In the genomic region with DNA sequence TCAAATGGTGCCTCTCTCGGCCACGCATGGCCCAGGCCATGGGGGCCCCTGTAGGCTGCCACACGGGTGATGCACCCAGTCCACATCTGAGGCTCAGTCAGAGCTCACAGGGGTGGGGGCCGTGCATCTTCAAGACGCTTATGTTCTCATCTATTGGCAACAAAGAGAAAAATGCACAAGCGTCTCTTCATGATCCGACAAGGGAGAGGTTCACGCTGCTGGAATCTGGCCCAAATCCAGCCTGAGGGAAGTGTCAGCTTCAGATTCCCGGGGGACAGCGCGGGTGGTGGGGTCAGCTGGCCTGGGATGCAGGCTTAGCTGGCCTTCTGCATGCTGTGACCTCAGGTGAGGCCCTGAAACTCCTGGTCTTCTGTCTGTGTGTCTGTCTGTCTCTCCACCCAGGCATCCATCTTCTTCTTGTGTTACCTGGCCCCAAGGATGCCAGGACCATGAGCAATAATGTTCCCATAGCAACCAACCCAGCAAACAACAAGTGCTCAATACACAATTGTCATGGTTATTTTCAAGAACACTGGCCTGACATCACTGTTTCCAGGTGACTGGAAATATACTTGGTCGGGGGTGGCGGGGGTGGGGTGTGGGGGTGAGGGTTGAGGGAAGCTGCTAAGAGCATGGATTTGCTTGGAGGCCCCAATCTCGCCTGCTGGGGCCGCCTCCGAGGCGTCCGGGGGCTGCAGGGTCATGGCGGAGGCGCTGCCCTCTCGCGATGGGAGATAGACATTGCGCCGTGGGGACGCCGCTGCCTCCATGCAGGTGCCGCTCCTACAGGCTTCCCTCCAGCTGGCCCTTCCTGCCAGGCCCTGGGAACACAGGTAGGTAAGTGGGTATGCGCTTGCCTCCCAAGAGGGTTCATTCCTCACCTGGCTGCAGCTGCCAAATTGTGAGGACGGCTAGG, we compare ENCODE assay signal across 1 cellular context.
TF ChIP-seq lines count a peak whose summit lies in the region.

No MANE protein-coding gene starts in this region.

TF ChIP-seq in H1, 55 proteins besides CTCF, POLR2A, EP300 and RAD21 (continues in another document):
- no peak for TF ChIP-seq ZNF274 (IDR thresholded peaks at IDR 0.05; ENCODE audit: borderline replicate concordance, extremely low read depth, low read length)
- peak; percentile 93 for TF ChIP-seq JUND (IDR thresholded peaks at IDR 0.05; ENCODE audit: low read length)
- TF ChIP-seq KDM1A (IDR thresholded peaks at IDR 0.05; ENCODE audit: borderline replicate concordance, low read length) = no peak
- 0 out of 2 replicates have a peak, but pooled peaks have one; percentile 54 for TF ChIP-seq CHD2 (IDR thresholded peaks at IDR 0.05; ENCODE audit: low read length)
- TF ChIP-seq SIRT6 (IDR thresholded peaks at IDR 0.05; ENCODE audit: low read length) = no peak
- TF ChIP-seq BACH1 (IDR thresholded peaks at IDR 0.05; ENCODE audit: low read length) = no peak
- TF ChIP-seq SP1 (IDR thresholded peaks at IDR 0.05; ENCODE audit: low read depth, low read length) = peak; percentile 91
- 0 out of 2 replicates have a peak, but pooled peaks have one; percentile 41 for TF ChIP-seq RBBP5 (IDR thresholded peaks at IDR 0.05; ENCODE audit: borderline replicate concordance, low read depth, low read length)
- TF ChIP-seq, protein P1, sequence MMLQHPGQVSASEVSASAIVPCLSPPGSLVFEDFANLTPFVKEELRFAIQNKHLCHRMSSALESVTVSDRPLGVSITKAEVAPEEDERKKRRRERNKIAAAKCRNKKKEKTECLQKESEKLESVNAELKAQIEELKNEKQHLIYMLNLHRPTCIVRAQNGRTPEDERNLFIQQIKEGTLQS (IDR thresholded peaks at IDR 0.05; ENCODE audit: insufficient read depth, low read depth, low read length) = peak; percentile 29; the same call in 1 of the 2 replicates
- TF ChIP-seq GABPA (IDR thresholded peaks at IDR 0.05; ENCODE audit: borderline replicate concordance, insufficient read depth, low read length) = no peak
- no peak for TF ChIP-seq RNF2 (IDR thresholded peaks at IDR 0.05; ENCODE audit: borderline replicate concordance, low read depth, low read length, missing control alignments, poor library complexity, severe bottlenecking)
- no peak for TF ChIP-seq PHF8 (conservative IDR thresholded peaks at IDR 0.05; ENCODE audit: low read depth, low read length)
- TF ChIP-seq RFX5 (IDR thresholded peaks at IDR 0.05; ENCODE audit: borderline replicate concordance, low read depth, low read length) = peak; percentile 72; the same call in 1 of the 2 replicates
- TF ChIP-seq TBP (IDR thresholded peaks at IDR 0.05; ENCODE audit: low read depth, low read length) = 0 out of 2 replicates have a peak, but pooled peaks have one; percentile 9
- TF ChIP-seq, protein P2, sequence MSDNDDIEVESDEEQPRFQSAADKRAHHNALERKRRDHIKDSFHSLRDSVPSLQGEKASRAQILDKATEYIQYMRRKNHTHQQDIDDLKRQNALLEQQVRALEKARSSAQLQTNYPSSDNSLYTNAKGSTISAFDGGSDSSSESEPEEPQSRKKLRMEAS (IDR thresholded peaks at IDR 0.05) = no peak
- TF ChIP-seq EGR1 (IDR thresholded peaks at IDR 0.05; ENCODE audit: borderline replicate concordance, low read depth, low read length) = peak; percentile 52; the same call in 1 of the 2 replicates
- peak; percentile 89 for TF ChIP-seq TCF12 (IDR thresholded peaks at IDR 0.05; ENCODE audit: low read depth, low read length)
- TF ChIP-seq TAF1 (IDR thresholded peaks at IDR 0.05; ENCODE audit: low read depth, low read length) = peak; percentile 49; the same call in 1 of the 2 replicates
- no peak for TF ChIP-seq HDAC6 (IDR thresholded peaks at IDR 0.05; ENCODE audit: low read depth, low read length)
- peak; percentile 56; the same call in 1 of the 2 replicates for TF ChIP-seq YY1 (IDR thresholded peaks at IDR 0.05; ENCODE audit: low read depth, low read length)
- peak; percentile 42; the same call in 1 of the 2 replicates for TF ChIP-seq CEBPB (IDR thresholded peaks at IDR 0.05; ENCODE audit: low read depth, low read length)
- no peak for TF ChIP-seq RXRA (IDR thresholded peaks at IDR 0.05; ENCODE audit: insufficient read depth, low read depth, low read length)
- no peak for TF ChIP-seq SP2 (IDR thresholded peaks at IDR 0.05; ENCODE audit: low read length)
- TF ChIP-seq, protein P3, sequence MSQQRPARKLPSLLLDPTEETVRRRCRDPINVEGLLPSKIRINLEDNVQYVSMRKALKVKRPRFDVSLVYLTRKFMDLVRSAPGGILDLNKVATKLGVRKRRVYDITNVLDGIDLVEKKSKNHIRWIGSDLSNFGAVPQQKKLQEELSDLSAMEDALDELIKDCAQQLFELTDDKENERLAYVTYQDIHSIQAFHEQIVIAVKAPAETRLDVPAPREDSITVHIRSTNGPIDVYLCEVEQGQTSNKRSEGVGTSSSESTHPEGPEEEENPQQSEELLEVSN (IDR thresholded peaks at IDR 0.05) = no peak
- TF ChIP-seq SIX5 (IDR thresholded peaks at IDR 0.05; ENCODE audit: low read depth, low read length) = no peak
- no peak for TF ChIP-seq KDM5A (IDR thresholded peaks at IDR 0.05; ENCODE audit: low read length)
- TF ChIP-seq SAP30 (IDR thresholded peaks at IDR 0.05; ENCODE audit: insufficient read depth, insufficient replicate concordance, low read length) = no peak
- peak; percentile 43; the same call in 1 of the 2 replicates for TF ChIP-seq TEAD4 (IDR thresholded peaks at IDR 0.05; ENCODE audit: low read depth, low read length)
- TF ChIP-seq, protein P4, sequence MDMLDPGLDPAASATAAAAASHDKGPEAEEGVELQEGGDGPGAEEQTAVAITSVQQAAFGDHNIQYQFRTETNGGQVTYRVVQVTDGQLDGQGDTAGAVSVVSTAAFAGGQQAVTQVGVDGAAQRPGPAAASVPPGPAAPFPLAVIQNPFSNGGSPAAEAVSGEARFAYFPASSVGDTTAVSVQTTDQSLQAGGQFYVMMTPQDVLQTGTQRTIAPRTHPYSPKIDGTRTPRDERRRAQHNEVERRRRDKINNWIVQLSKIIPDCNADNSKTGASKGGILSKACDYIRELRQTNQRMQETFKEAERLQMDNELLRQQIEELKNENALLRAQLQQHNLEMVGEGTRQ (IDR thresholded peaks at IDR 0.05; ENCODE audit: low read length) = no peak
- TF ChIP-seq, protein P5, sequence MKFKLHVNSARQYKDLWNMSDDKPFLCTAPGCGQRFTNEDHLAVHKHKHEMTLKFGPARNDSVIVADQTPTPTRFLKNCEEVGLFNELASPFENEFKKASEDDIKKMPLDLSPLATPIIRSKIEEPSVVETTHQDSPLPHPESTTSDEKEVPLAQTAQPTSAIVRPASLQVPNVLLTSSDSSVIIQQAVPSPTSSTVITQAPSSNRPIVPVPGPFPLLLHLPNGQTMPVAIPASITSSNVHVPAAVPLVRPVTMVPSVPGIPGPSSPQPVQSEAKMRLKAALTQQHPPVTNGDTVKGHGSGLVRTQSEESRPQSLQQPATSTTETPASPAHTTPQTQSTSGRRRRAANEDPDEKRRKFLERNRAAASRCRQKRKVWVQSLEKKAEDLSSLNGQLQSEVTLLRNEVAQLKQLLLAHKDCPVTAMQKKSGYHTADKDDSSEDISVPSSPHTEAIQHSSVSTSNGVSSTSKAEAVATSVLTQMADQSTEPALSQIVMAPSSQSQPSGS (IDR thresholded peaks at IDR 0.05; ENCODE audit: low read length) = no peak
- no peak for TF ChIP-seq HDAC2 (IDR thresholded peaks at IDR 0.05; ENCODE audit: borderline replicate concordance in 1 of 2, low read depth in 2 of 2, low read length in 2 of 2)
- peak; percentile 56 for TF ChIP-seq ASH2L (IDR thresholded peaks at IDR 0.05; ENCODE audit: low read length)
- TF ChIP-seq CBX8 (IDR thresholded peaks at IDR 0.05; ENCODE audit: borderline replicate concordance, low read depth, low read length) = no peak
- TF ChIP-seq MAFK (IDR thresholded peaks at IDR 0.05; ENCODE audit: low read depth, low read length) = no peak
- no peak for TF ChIP-seq NRF1 (IDR thresholded peaks at IDR 0.05; ENCODE audit: low read depth, low read length)
- TF ChIP-seq POU5F1 (IDR thresholded peaks at IDR 0.05; ENCODE audit: low read depth, low read length) = peak; percentile 65; the same call in 1 of the 2 replicates
- TF ChIP-seq CREB1 (IDR thresholded peaks at IDR 0.05) = peak; percentile 26; the same call in 1 of the 2 replicates
- TF ChIP-seq POLR2AphosphoS5 (IDR thresholded peaks at IDR 0.05; ENCODE audit: low read depth, low read length) = no peak; the same call in 1 of the 2 replicates
- no peak for TF ChIP-seq SUZ12 (IDR thresholded peaks at IDR 0.05; ENCODE audit: low read length)
- TF ChIP-seq FOSL1 (IDR thresholded peaks at IDR 0.05; ENCODE audit: insufficient read depth, low read depth, low read length) = no peak
- no peak for TF ChIP-seq CBX5 (IDR thresholded peaks at IDR 0.05; ENCODE audit: low read depth, low read length)
- no peak for TF ChIP-seq SP4 (IDR thresholded peaks at IDR 0.05; ENCODE audit: low read length)
- TF ChIP-seq CTBP2 (IDR thresholded peaks at IDR 0.05; ENCODE audit: borderline replicate concordance, insufficient read depth, insufficient read length, low read length) = no peak
- TF ChIP-seq CHD1 (IDR thresholded peaks at IDR 0.05; ENCODE audit: low read depth, low read length) = no peak
- TF ChIP-seq EZH2 (IDR thresholded peaks at IDR 0.05; ENCODE audit: low read depth, low read length, severe bottlenecking) = no peak
- TF ChIP-seq SRF (IDR thresholded peaks at IDR 0.05; ENCODE audit: low read depth, low read length) = 0 out of 2 replicates have a peak, but pooled peaks have one; percentile 1
- TF ChIP-seq KDM4A (IDR thresholded peaks at IDR 0.05; ENCODE audit: low read depth, low read length, severe bottlenecking) = no peak
- TF ChIP-seq SIN3A (conservative IDR thresholded peaks at IDR 0.05 in 1 of 2, IDR thresholded peaks at IDR 0.05 in 1 of 2; ENCODE audit: low read depth in 1 of 2, low read length in 2 of 2) = no peak
- TF ChIP-seq NANOG (IDR thresholded peaks at IDR 0.05; ENCODE audit: insufficient read depth, low read depth, low read length, poor library complexity, severe bottlenecking) = peak; percentile 40
- TF ChIP-seq JUN (IDR thresholded peaks at IDR 0.05; ENCODE audit: low read depth, low read length) = peak; percentile 98
- no peak for TF ChIP-seq GTF2F1 (IDR thresholded peaks at IDR 0.05; ENCODE audit: borderline replicate concordance, low read depth, low read length)
- TF ChIP-seq BCL11A (IDR thresholded peaks at IDR 0.05; ENCODE audit: low read depth in 2 of 2, low read length in 2 of 2) = peak in 1 of 2 experiments; percentile 26
